ENCODE assay signal across 28 cellular contexts in genomic region chrX:12686324-12686723, GRCh38.
"Had no signal": no experiment of that assay in that cellular context is flagged by ENCODE, and none has a peak within 500 bp of the region (broad histone marks: within the 10 kb centered on the region; RNA-seq: fewer than 3 reads in every experiment).

No MANE protein-coding gene starts in this region.

- H3K27ac ChIP-seq: ascending aorta had no signal

- H3K36me3 ChIP-seq: ascending aorta had no signal

- ATAC-seq: activated naive CD4-positive, alpha-beta T cell treated with anti-CD3 and anti-CD28 coated beads, Interleukin-2, amount 50 U/mL, for 72 hours; activated naive CD8-positive, alpha-beta T cell treated with anti-CD3 and anti-CD28 coated beads, Interleukin-2, amount 50 U/mL, for 24 hours; activated T-cell treated with anti-CD3 and anti-CD28 coated beads, Interleukin-2, amount 50 U/mL, for 4 hours; T-helper 17 cell had no signal

- H3K4me1 Mint-ChIP-seq: activated B cell treated with CpG ODN at 0.5 μM for 24 hours; activated CD4-positive, alpha-beta T cell treated with anti-CD3 and anti-CD28 coated beads, Interleukin-2, amount 10 ng/mL, durations not matched to agents 7 days and 5 days; activated naive CD8-positive, alpha-beta T cell treated with anti-CD3 and anti-CD28 coated beads, Interleukin-2, amount 50 U/mL, for 24 hours; central memory CD8-positive, alpha-beta T cell; T-helper 17 cell had no signal

- H3K27me3 ChIP-seq: ascending aorta had no signal

- H3K4me1 ChIP-seq: ascending aorta had no signal

- H3K4me3 ChIP-seq: ascending aorta had no signal

- DNase-seq: activated B cell treated with CpG ODN at 0.5 μM for 24 hours; activated CD4-positive, alpha-beta memory T cell treated with anti-CD3 and anti-CD28 coated beads for 36 hours; activated CD4-positive, alpha-beta T cell treated with anti-CD3 and anti-CD28 coated beads for 1 hour; activated CD4-positive, alpha-beta T cell treated with anti-CD3 and anti-CD28 coated beads, Interleukin-2, amount 10 ng/mL, durations not matched to agents 7 days and 5 days; activated CD8-positive, alpha-beta memory T cell treated with anti-CD3 and anti-CD28 coated beads for 24 hours; activated effector memory CD4-positive, alpha-beta T cell treated with anti-CD3 and anti-CD28 coated beads, Interleukin-2, amount 50 U/mL, for 16 hours; activated naive CD4-positive, alpha-beta T cell treated with Interleukin-2 at 50 U/mL for 16 hours; activated naive CD8-positive, alpha-beta T cell treated with anti-CD3 and anti-CD28 coated beads, Interleukin-2, amount 50 U/mL, for 24 hours; activated T-cell treated with anti-CD3 and anti-CD28 coated beads, Interleukin-2, amount 50 U/mL, for 4 hours; amniotic stem cell; IMR-90; Kasumi-1; KBM-7; NCI-H1436; NCI-H187 treated with DMSO at 0.1 percent for 48 hours; NCI-H2081 treated with DMSO at 0.1 percent for 48 hours; NCI-H2171 treated with DMSO at 0.1 percent for 48 hours; NCI-H226; NCI-H774; PC-3; SHP77 treated with DMSO at 0.1 percent for 48 hours; T-helper 17 cell; T-helper 9 cell had no signal

- FAIRE-seq: RCC 7860 had no signal

- H3K9me3 Mint-ChIP-seq: activated B cell treated with CpG ODN at 0.5 μM for 24 hours; activated CD4-positive, alpha-beta memory T cell treated with anti-CD3 and anti-CD28 coated beads for 36 hours; activated CD4-positive, alpha-beta T cell treated with anti-CD3 and anti-CD28 coated beads, Interleukin-2, amount 10 ng/mL, durations not matched to agents 7 days and 5 days; activated naive CD4-positive, alpha-beta T cell treated with anti-CD3 and anti-CD28 coated beads, Interleukin-2, amount 50 U/mL, for 72 hours; activated naive CD8-positive, alpha-beta T cell treated with anti-CD3 and anti-CD28 coated beads, Interleukin-2, amount 50 U/mL, for 24 hours; activated T-cell treated with anti-CD3 and anti-CD28 coated beads, Interleukin-2, amount 50 U/mL, for 4 hours; brain; central memory CD8-positive, alpha-beta T cell had no signal

- H3K27ac Mint-ChIP-seq: activated B cell treated with CpG ODN at 0.5 μM for 24 hours; activated CD4-positive, alpha-beta memory T cell treated with anti-CD3 and anti-CD28 coated beads for 36 hours; activated CD4-positive, alpha-beta T cell treated with anti-CD3 and anti-CD28 coated beads, Interleukin-2, amount 10 ng/mL, durations not matched to agents 7 days and 5 days; activated naive CD4-positive, alpha-beta T cell treated with anti-CD3 and anti-CD28 coated beads, Interleukin-2, amount 50 U/mL, for 72 hours; activated naive CD8-positive, alpha-beta T cell treated with anti-CD3 and anti-CD28 coated beads, Interleukin-2, amount 50 U/mL, for 24 hours; brain; T-helper 17 cell had no signal

- H3K4me3 Mint-ChIP-seq: activated B cell treated with CpG ODN at 0.5 μM for 24 hours; activated CD4-positive, alpha-beta memory T cell treated with anti-CD3 and anti-CD28 coated beads for 36 hours; activated CD4-positive, alpha-beta T cell treated with anti-CD3 and anti-CD28 coated beads, Interleukin-2, amount 10 ng/mL, durations not matched to agents 7 days and 5 days; activated naive CD8-positive, alpha-beta T cell treated with anti-CD3 and anti-CD28 coated beads, Interleukin-2, amount 50 U/mL, for 24 hours; activated T-cell treated with anti-CD3 and anti-CD28 coated beads, Interleukin-2, amount 50 U/mL, for 4 hours; brain; central memory CD8-positive, alpha-beta T cell; T-helper 17 cell had no signal

- H3K27me3 Mint-ChIP-seq: activated B cell treated with CpG ODN at 0.5 μM for 24 hours; activated CD4-positive, alpha-beta memory T cell treated with anti-CD3 and anti-CD28 coated beads for 36 hours; activated naive CD8-positive, alpha-beta T cell treated with anti-CD3 and anti-CD28 coated beads, Interleukin-2, amount 50 U/mL, for 24 hours; central memory CD8-positive, alpha-beta T cell; T-helper 17 cell had no signal

- H3K9me3 ChIP-seq: ascending aorta had no signal

- H3K36me3 Mint-ChIP-seq: activated CD4-positive, alpha-beta memory T cell treated with anti-CD3 and anti-CD28 coated beads for 36 hours; activated naive CD4-positive, alpha-beta T cell treated with anti-CD3 and anti-CD28 coated beads, Interleukin-2, amount 50 U/mL, for 72 hours; brain had no signal
